In the genomic region with DNA sequence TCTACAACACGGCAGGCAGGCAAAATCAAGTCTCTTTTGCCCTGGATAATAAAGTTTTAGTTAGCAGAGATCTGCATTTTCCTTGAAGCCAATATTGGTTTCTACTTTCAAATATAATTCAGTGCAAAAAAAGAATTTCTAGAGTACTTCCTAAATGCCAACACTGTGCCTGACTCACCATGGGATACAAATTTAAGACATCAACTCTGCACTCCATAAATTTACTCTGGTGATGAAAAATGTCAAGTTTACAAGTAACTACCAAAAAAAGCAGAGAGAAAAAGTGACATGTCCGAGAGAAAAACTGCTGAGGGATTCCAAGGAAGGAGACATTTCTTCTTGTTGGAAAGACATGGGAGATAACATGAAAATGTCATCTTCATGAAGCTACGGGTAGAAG, we compare ENCODE assay signal across 14 cellular contexts.
A peak's percentile ranks its signal among the peaks of the same experiment; 100 is the strongest.
DNase-seq lines count a peak whose midpoint lies in the region; ATAC-seq, FAIRE-seq and TF ChIP-seq lines count a peak whose summit lies in the region.
"Had no signal": no experiment of that assay in that cellular context is flagged by ENCODE, and none has a peak within 500 bp of the region (broad histone marks: within the 10 kb centered on the region; RNA-seq: fewer than 3 reads in every experiment).

No MANE protein-coding gene starts in this region.

- peaks cover 25% of the 10 kb centered on the region for H3K36me3 Mint-ChIP-seq in activated naive CD4-positive, alpha-beta T cell treated with anti-CD3 and anti-CD28 coated beads, Interleukin-2, amount 50 U/mL, for 24 hours
- peaks cover 0 to 25% of the 10 kb centered on the region in 2 donors for H3K36me3 Mint-ChIP-seq in activated naive CD4-positive, alpha-beta T cell treated with anti-CD3 and anti-CD28 coated beads, Interleukin-2, amount 50 U/mL, for 72 hours
- H3K36me3 Mint-ChIP-seq in effector memory CD8-positive, alpha-beta T cell (ENCODE audit: insufficient read depth) = peaks cover 40% of the 10 kb centered on the region
- peaks cover 30 to 43% of the 10 kb centered on the region in 2 donors for H3K36me3 Mint-ChIP-seq in stimulated activated naive B cell treated with anti-CD40 and anti-IgM and Interleukin-4, amounts not matched to agents 10 μg/mL and 1 μg/mL and 100 μg/mL, for 72 hours

- CTCF ChIA-PET in PC-3 (lab: Charles Lee) = no interaction called here

- H3K27ac Mint-ChIP-seq in activated naive CD4-positive, alpha-beta T cell treated with anti-CD3 and anti-CD28 coated beads, Interleukin-2, amount 50 U/mL, for 24 hours = peak overlapping the region; percentile 95
- H3K27ac Mint-ChIP-seq in activated naive CD4-positive, alpha-beta T cell treated with anti-CD3 and anti-CD28 coated beads, Interleukin-2, amount 50 U/mL, for 72 hours = peak overlapping the region in 1 of 2 donors; percentile 9
- H3K27ac Mint-ChIP-seq in effector memory CD8-positive, alpha-beta T cell = peak overlapping the region; percentile 91 to 96
- peak overlapping the region; percentile 47 for H3K27ac Mint-ChIP-seq in stimulated activated naive B cell treated with anti-CD40 and anti-IgM and Interleukin-4, amounts not matched to agents 10 μg/mL and 1 μg/mL and 100 μg/mL, for 72 hours

- no peak for DNase-seq in activated naive CD4-positive, alpha-beta T cell treated with anti-CD3 and anti-CD28 coated beads, Interleukin-2, amount 50 U/mL, for 72 hours (ENCODE audit: low spot score in 2 of 2)
- no peak for DNase-seq in PC-3
- DNase-seq in effector memory CD8-positive, alpha-beta T cell = no peak
- DNase-seq in stimulated activated naive B cell treated with anti-CD40 and anti-IgM and Interleukin-4, amounts not matched to agents 10 μg/mL and 1 μg/mL and 100 μg/mL, for 72 hours = no peak
- no peak for DNase-seq in testis
- DNase-seq in frontal cortex (ENCODE audit: low spot score in 2 of 2) = no peak
- DNase-seq: adrenal gland; NCI-H1092 treated with DMSO at 0.1 percent for 48 hours; NCI-H446 treated with DMSO at 0.1 percent for 48 hours; posterior cingulate gyrus; stimulated activated CD4-positive, alpha-beta T cell treated with anti-CD3 and anti-CD28 coated beads, Interleukin-1b, Interleukin-23, amount 100 ng/mL, for 48 hours; SW 1271 had no signal

- no TSS peak for BruUV-seq in PC-3 (replicated peaks; lab: Mats Ljungman, UMichigan)

- H3K4me1 ChIP-seq in PC-3 (ENCODE audit: insufficient read depth, low read length) (peaks cover 12% of the 10 kb centered on the region; the same call in 1 of the 2 replicates), testis (no peaks in the 10 kb centered on the region)
- H3K4me1 ChIP-seq: adrenal gland had no signal

- H3K4me3 ChIP-seq in PC-3 (ENCODE audit: low read length) (no peak overlapping the region), testis (no peak overlapping the region)

- no peaks in the 10 kb centered on the region for H3F3A ChIP-seq in PC-3 (ENCODE audit: low read length, unreplicated experiment)

- peaks cover 69% of the 10 kb centered on the region for H3K4me1 Mint-ChIP-seq in activated naive CD4-positive, alpha-beta T cell treated with anti-CD3 and anti-CD28 coated beads, Interleukin-2, amount 50 U/mL, for 24 hours
- H3K4me1 Mint-ChIP-seq in effector memory CD8-positive, alpha-beta T cell (ENCODE audit: low read depth in 2 of 2) = peaks cover 24 to 36% of the 10 kb centered on the region in 2 donors
- peaks cover 9 to 28% of the 10 kb centered on the region in 2 donors for H3K4me1 Mint-ChIP-seq in stimulated activated naive B cell treated with anti-CD40 and anti-IgM and Interleukin-4, amounts not matched to agents 10 μg/mL and 1 μg/mL and 100 μg/mL, for 72 hours

- no peak overlapping the region for H3K4me2 ChIP-seq in PC-3 (ENCODE audit: low read length)

- no peak for TF ChIP-seq POLR2A in testis (IDR thresholded peaks at IDR 0.05)

- ATAC-seq in activated naive CD4-positive, alpha-beta T cell treated with anti-CD3 and anti-CD28 coated beads, Interleukin-2, amount 50 U/mL, for 72 hours = no peak
- ATAC-seq in PC-3 = peak; percentile 50
- no peak for ATAC-seq in effector memory CD8-positive, alpha-beta T cell (replicated peaks)
- ATAC-seq in stimulated activated naive B cell treated with anti-CD40 and anti-IgM and Interleukin-4, amounts not matched to agents 10 μg/mL and 1 μg/mL and 100 μg/mL, for 72 hours (replicated peaks) = no peak
- ATAC-seq in GM18861 (IDR thresholded peaks at IDR 0.05; ENCODE audit: unreplicated experiment) = no peak

- TF ChIP-seq CTCF in PC-3 (conservative IDR thresholded peaks at IDR 0.05; ENCODE audit: low read depth, low read length) = no peak
- no peak for TF ChIP-seq CTCF in testis (IDR thresholded peaks at IDR 0.05)

- H3K36me3 ChIP-seq in PC-3 (ENCODE audit: low read depth, low read length) (no peaks in the 10 kb centered on the region), testis (ENCODE audit: low read depth, missing control alignments) (no peaks in the 10 kb centered on the region)
- H3K36me3 ChIP-seq: adrenal gland had no signal

- H3K9ac ChIP-seq in PC-3 (ENCODE audit: low read length) = no peak overlapping the region

- no peaks in the 10 kb centered on the region for H3K79me2 ChIP-seq in PC-3 (ENCODE audit: low read length)

- H3K27me3 Mint-ChIP-seq in activated naive CD4-positive, alpha-beta T cell treated with anti-CD3 and anti-CD28 coated beads, Interleukin-2, amount 50 U/mL, for 24 hours = no peaks in the 10 kb centered on the region
- H3K27me3 Mint-ChIP-seq in effector memory CD8-positive, alpha-beta T cell = no peaks in the 10 kb centered on the region
- no peaks in the 10 kb centered on the region for H3K27me3 Mint-ChIP-seq in stimulated activated naive B cell treated with anti-CD40 and anti-IgM and Interleukin-4, amounts not matched to agents 10 μg/mL and 1 μg/mL and 100 μg/mL, for 72 hours

- 79 to 86% methylated on average over 3 of the region's 3 CpGs for WGBS in testis, 2 donors

- H3K4me3 Mint-ChIP-seq in activated naive CD4-positive, alpha-beta T cell treated with anti-CD3 and anti-CD28 coated beads, Interleukin-2, amount 50 U/mL, for 24 hours = peak overlapping the region; percentile 85
- H3K4me3 Mint-ChIP-seq in effector memory CD8-positive, alpha-beta T cell = peak overlapping the region; percentile 76 to 84
- no peak overlapping the region for H3K4me3 Mint-ChIP-seq in stimulated activated naive B cell treated with anti-CD40 and anti-IgM and Interleukin-4, amounts not matched to agents 10 μg/mL and 1 μg/mL and 100 μg/mL, for 72 hours

- no peak overlapping the region for H2AFZ ChIP-seq in PC-3 (ENCODE audit: low read length)

- H3K27me3 ChIP-seq in PC-3 (ENCODE audit: low read length) (no peaks in the 10 kb centered on the region), testis (no peaks in the 10 kb centered on the region)
- H3K27me3 ChIP-seq: adrenal gland had no signal

- no peaks in the 10 kb centered on the region for H4K20me1 ChIP-seq in PC-3 (ENCODE audit: low read length)

- H3K9me3 Mint-ChIP-seq in activated naive CD4-positive, alpha-beta T cell treated with anti-CD3 and anti-CD28 coated beads, Interleukin-2, amount 50 U/mL, for 24 hours = no peaks in the 10 kb centered on the region
- H3K9me3 Mint-ChIP-seq in activated naive CD4-positive, alpha-beta T cell treated with anti-CD3 and anti-CD28 coated beads, Interleukin-2, amount 50 U/mL, for 72 hours = no peaks in the 10 kb centered on the region
- no peaks in the 10 kb centered on the region for H3K9me3 Mint-ChIP-seq in effector memory CD8-positive, alpha-beta T cell
- peaks cover 0 to under 1% of the 10 kb centered on the region in 2 donors for H3K9me3 Mint-ChIP-seq in stimulated activated naive B cell treated with anti-CD40 and anti-IgM and Interleukin-4, amounts not matched to agents 10 μg/mL and 1 μg/mL and 100 μg/mL, for 72 hours

- POLR2A ChIA-PET in PC-3 (lab: Charles Lee; ENCODE audit: unreplicated experiment) = no interaction called here

- no peaks in the 10 kb centered on the region for H3K9me2 ChIP-seq in PC-3 (replicated peaks; ENCODE audit: low read length)

- H3K9me3 ChIP-seq in PC-3 (ENCODE audit: low read length) (no peaks in the 10 kb centered on the region), testis (no peaks in the 10 kb centered on the region)

- intact Hi-C loops in PC-3 (cut with micrococcal nuclease) = no loop called here
- intact Hi-C loops in testis (cut with DNase I; ENCODE audit: low total_unique reads) = no loop called here

- no peak overlapping the region for H3K27ac ChIP-seq in PC-3 (ENCODE audit: low read length)
- no peak overlapping the region for H3K27ac ChIP-seq in testis

- no peak for FAIRE-seq in frontal cortex (lab: Jason Lieb, UNC)

Comparison
In these comparisons a context has a peak if more than half of its experiments do, and no peak if none do; other contexts are left out.
1. H3K4me3 Mint-ChIP-seq: peak in activated naive CD4-positive, alpha-beta T cell treated with anti-CD3 and anti-CD28 coated beads, Interleukin-2, amount 50 U/mL, for 24 hours (single experiment) and effector memory CD8-positive, alpha-beta T cell (2 of 2); none in stimulated activated naive B cell treated with anti-CD40 and anti-IgM and Interleukin-4, amounts not matched to agents 10 μg/mL and 1 μg/mL and 100 μg/mL, for 72 hours (0 of 2).